9 cellular contexts compared by ENCODE assay signal in genomic region chr20:25319241-25320034, GRCh38.
DNase-seq lines count a peak whose midpoint lies in the region; ATAC-seq and TF ChIP-seq lines count a peak whose summit lies in the region.
"Had no signal": no experiment of that assay in that cellular context is flagged by ENCODE, and none has a peak within 500 bp of the region (broad histone marks: within the 10 kb centered on the region; RNA-seq: fewer than 3 reads in every experiment).

No MANE protein-coding gene starts in this region.

- no peak overlapping the region for H4K8ac ChIP-seq in trophoblast cell (ENCODE audit: low read depth, low read length)

- POLR2A ChIA-PET in activated CD4-positive, alpha-beta memory T cell treated with anti-CD3 and anti-CD28 coated beads for 36 hours (lab: Charles Lee) = no interaction called here

- H3K9me3 ChIP-seq in trophoblast cell (ENCODE audit: insufficient read depth, low read depth, low read length) = no peaks in the 10 kb centered on the region

- H3K4ac ChIP-seq in trophoblast cell (ENCODE audit: low read depth, low read length) = peak overlapping the region; percentile 11

- peak overlapping the region; percentile 25 for H3K18ac ChIP-seq in trophoblast cell (ENCODE audit: low read length)

- H2AFZ ChIP-seq in trophoblast cell (ENCODE audit: insufficient read depth, low read length, poor library complexity) = no peak overlapping the region

- no peak for DNase-seq in trophoblast cell
- no peak for DNase-seq in dedifferentiated amniotic fluid mesenchymal stem cell (ENCODE audit: extremely low spot score)
- no peak for DNase-seq in activated CD4-positive, alpha-beta memory T cell treated with anti-CD3 and anti-CD28 coated beads for 36 hours
- DNase-seq: cerebellar nuclear complex had no signal

- H4K91ac ChIP-seq in trophoblast cell (ENCODE audit: low read depth, low read length) = no peak overlapping the region

- H3K27ac Mint-ChIP-seq in activated CD4-positive, alpha-beta memory T cell treated with anti-CD3 and anti-CD28 coated beads for 36 hours = no peak overlapping the region

- H3K4me1 ChIP-seq in trophoblast cell (ENCODE audit: control insufficient read depth in 1 of 2, insufficient read depth in 2 of 2, low read length in 2 of 2) = peaks cover 11 to 20% of the 10 kb centered on the region in 2 experiments

- no peak for TF ChIP-seq CTCF in VCaP (conservative IDR thresholded peaks at IDR 0.05)

- no peak overlapping the region for H3K4me3 Mint-ChIP-seq in activated CD4-positive, alpha-beta memory T cell treated with anti-CD3 and anti-CD28 coated beads for 36 hours

- peaks cover 10% of the 10 kb centered on the region for H3K36me3 Mint-ChIP-seq in activated CD4-positive, alpha-beta memory T cell treated with anti-CD3 and anti-CD28 coated beads for 36 hours

- peaks cover 22 to 25% of the 10 kb centered on the region in 2 experiments for H3K36me3 ChIP-seq in trophoblast cell (ENCODE audit: control insufficient read depth in 1 of 2, insufficient read depth in 2 of 2, low read length in 2 of 2)

- H2BK12ac ChIP-seq in trophoblast cell (ENCODE audit: low read length) = no peak overlapping the region

- H3K27ac ChIP-seq in VCaP = 0 out of 2 replicates have a peak overlapping the region, but pooled peaks have one; percentile 9
- no peak overlapping the region for H3K27ac ChIP-seq in trophoblast cell (ENCODE audit: low read depth, low read length)

- no peak overlapping the region for H4K12ac ChIP-seq in trophoblast cell (ENCODE audit: low read depth, low read length)

- no peak overlapping the region for H3K14ac ChIP-seq in trophoblast cell (ENCODE audit: low read length)

- no peak overlapping the region for H2BK5ac ChIP-seq in trophoblast cell (ENCODE audit: low read depth, low read length, poor library complexity)

- no peaks in the 10 kb centered on the region for H3K27me3 ChIP-seq in trophoblast cell (ENCODE audit: insufficient read depth, low read length)

- peak; percentile 4 for ATAC-seq in GM18873 (IDR thresholded peaks at IDR 0.05; ENCODE audit: low FRiP score, unreplicated experiment)
- peak; percentile 16 for ATAC-seq in HG03159 (IDR thresholded peaks at IDR 0.05; ENCODE audit: unreplicated experiment)
- no peak for ATAC-seq in HG03196 (IDR thresholded peaks at IDR 0.05; ENCODE audit: unreplicated experiment)
- no peak for ATAC-seq in GM18520 (IDR thresholded peaks at IDR 0.05; ENCODE audit: unreplicated experiment)

- intact Hi-C loops in activated CD4-positive, alpha-beta memory T cell treated with anti-CD3 and anti-CD28 coated beads for 36 hours (cut with micrococcal nuclease) = loop anchor here (10.0 kb wide), 1 partner anchor 325 kb away; the partner anchor contains the start of gene APMAP

- peaks cover 2% of the 10 kb centered on the region for H3K4me1 Mint-ChIP-seq in activated CD4-positive, alpha-beta memory T cell treated with anti-CD3 and anti-CD28 coated beads for 36 hours (ENCODE audit: low read depth)

- CTCF ChIA-PET in activated CD4-positive, alpha-beta memory T cell treated with anti-CD3 and anti-CD28 coated beads for 36 hours (lab: Charles Lee) = interaction anchor here (1.0 kb wide), 1 partner anchor 80 kb away, joined by 3 read pairs; no protein-coding TSS in a partner anchor

- no peaks in the 10 kb centered on the region for H3K79me1 ChIP-seq in trophoblast cell (ENCODE audit: low read length)

- no peak overlapping the region for H3K4me2 ChIP-seq in trophoblast cell (ENCODE audit: low read length)

- WGBS in trophoblast cell (ENCODE audit: extremely low coverage, insufficient coverage, insufficient read length) = no CpG with 5 or more reads among the region's 11 CpGs

- H3K9ac ChIP-seq in trophoblast cell (ENCODE audit: low read length) = no peak overlapping the region

- H3K4me3 ChIP-seq in trophoblast cell (ENCODE audit: low read depth, low read length) = no peak overlapping the region

- H2AK5ac ChIP-seq in trophoblast cell (ENCODE audit: low read length) = no peak overlapping the region

- no peak overlapping the region for H2BK120ac ChIP-seq in trophoblast cell (ENCODE audit: insufficient read depth, low read length, poor library complexity)

- H3K23ac ChIP-seq in trophoblast cell (ENCODE audit: low read length) = no peak overlapping the region

- no peaks in the 10 kb centered on the region for H3K9me3 Mint-ChIP-seq in activated CD4-positive, alpha-beta memory T cell treated with anti-CD3 and anti-CD28 coated beads for 36 hours

- H3K27me3 Mint-ChIP-seq in activated CD4-positive, alpha-beta memory T cell treated with anti-CD3 and anti-CD28 coated beads for 36 hours = no peaks in the 10 kb centered on the region

- H3K79me2 ChIP-seq in trophoblast cell (ENCODE audit: control insufficient read depth, insufficient read depth, low read length, poor library complexity) = peaks cover 2% of the 10 kb centered on the region

Comparison
In these comparisons a context has a peak if more than half of its experiments do, and no peak if none do; other contexts are left out.
1. ATAC-seq: peak in GM18873 (single experiment) and HG03159 (single experiment); none in HG03196 (single experiment) and GM18520 (single experiment).